In genomic region chr3:84881288-84881687, GRCh38 we compare ENCODE assay signal across 19 cellular contexts.
DNase-seq lines count a peak whose midpoint lies in the region; FAIRE-seq and TF ChIP-seq lines count a peak whose summit lies in the region.
"Had no signal": no experiment of that assay in that cellular context is flagged by ENCODE, and none has a peak within 500 bp of the region (broad histone marks: within the 10 kb centered on the region; RNA-seq: fewer than 3 reads in every experiment).

No MANE protein-coding gene starts in this region.

- H3F3A ChIP-seq in smooth muscle cell (ENCODE audit: low read depth), result no peaks in the 10 kb centered on the region

- no peaks in the 10 kb centered on the region for H3K9me3 ChIP-seq in smooth muscle cell (replicated peaks; ENCODE audit: low read depth)
- H3K9me3 ChIP-seq: BE2C had no signal

- no peak overlapping the region for H2AFZ ChIP-seq in smooth muscle cell (ENCODE audit: low read depth)
- H2AFZ ChIP-seq: GM23338 had no signal

- H3K27me3 ChIP-seq in bronchial epithelial cell (ENCODE audit: control insufficient read depth, insufficient read depth, low read length), result no peaks in the 10 kb centered on the region
- H3K27me3 ChIP-seq in smooth muscle cell (ENCODE audit: low read depth), result no peaks in the 10 kb centered on the region
- H3K27me3 ChIP-seq: BE2C had no signal

- H3K27ac ChIP-seq in smooth muscle cell (ENCODE audit: low read depth), result peak overlapping the region; percentile 19

- no peaks in the 10 kb centered on the region for H3K4me1 ChIP-seq in smooth muscle cell (ENCODE audit: low read depth)
- H3K4me1 ChIP-seq: BE2C had no signal

- H3K9ac ChIP-seq in smooth muscle cell (ENCODE audit: low read depth), result no peak overlapping the region

- DNase-seq in HT1080 (ENCODE audit: low read depth), result peak; percentile 22
- peak; percentile 82 for DNase-seq in RKO (ENCODE audit: low spot score)
- peak; percentile 13 for DNase-seq in bronchial epithelial cell (ENCODE audit: low read depth)
- no peak for DNase-seq in smooth muscle cell (lab: John Stamatoyannopoulos, UW; ENCODE audit: unreplicated experiment)
- DNase-seq in NCI-H2107 treated with DMSO at 0.1 percent for 48 hours (lab: John Stamatoyannopoulos, UW; ENCODE audit: unreplicated experiment), result no peak
- no peak for DNase-seq in NCI-H1436 (lab: John Stamatoyannopoulos, UW)
- DNase-seq in NCI-H748 treated with DMSO at 0.1 percent for 48 hours (lab: John Stamatoyannopoulos, UW), result no peak
- DNase-seq: BE2C; C1 segment of cervical spinal cord; CD4-positive, CD25-positive, alpha-beta regulatory T cell; CD8-positive, alpha-beta memory T cell; COR-L47; HCEC 1CT had no signal

- TF ChIP-seq CTCF in bronchial epithelial cell (IDR thresholded peaks at IDR 0.05; ENCODE audit: insufficient read depth, low read length, severe bottlenecking) (no peak), smooth muscle cell (IDR thresholded peaks at IDR 0.05; ENCODE audit: borderline replicate concordance, insufficient read depth, poor library complexity, severe bottlenecking) (no peak)

- H3K4me2 ChIP-seq in smooth muscle cell, result no peak overlapping the region
- H3K4me2 ChIP-seq: GM23338 had no signal

- H3K4me3 ChIP-seq in bronchial epithelial cell (ENCODE audit: low read depth, low read length), result no peak overlapping the region
- no peak overlapping the region for H3K4me3 ChIP-seq in smooth muscle cell
- H3K4me3 ChIP-seq: GM23338 had no signal

- FAIRE-seq in bronchial epithelial cell (lab: Jason Lieb, UNC), result no peak
- FAIRE-seq: G401.6, GM12891, GM18507, H54, HepG2 had no signal

- no peaks in the 10 kb centered on the region for H3K79me2 ChIP-seq in smooth muscle cell (ENCODE audit: low read depth)

- H4K20me1 ChIP-seq in smooth muscle cell (ENCODE audit: low read depth), result no peaks in the 10 kb centered on the region

- H3K36me3 ChIP-seq in bronchial epithelial cell (ENCODE audit: control insufficient read depth, insufficient read depth, low read length) (no peaks in the 10 kb centered on the region), smooth muscle cell (ENCODE audit: low read depth) (no peaks in the 10 kb centered on the region)
- H3K36me3 ChIP-seq: BE2C had no signal

- 59% methylated on average over 2 of the region's 2 CpGs for WGBS in smooth muscle cell (ENCODE audit: low lambda C conversion rate)

Comparison
In these comparisons a context has a peak if more than half of its experiments do, and no peak if none do; other contexts are left out.
1. DNase-seq: peak in HT1080 (single experiment), RKO (single experiment) and bronchial epithelial cell (single experiment); none in smooth muscle cell (single experiment), NCI-H2107 treated with DMSO at 0.1 percent for 48 hours (single experiment), NCI-H1436 (single experiment) and NCI-H748 treated with DMSO at 0.1 percent for 48 hours (single experiment).